In genomic region chr6:134533991-134534390, GRCh38 we compare ENCODE assay signal across 28 cellular contexts.
DNase-seq lines count a peak whose midpoint lies in the region; ATAC-seq, FAIRE-seq and TF ChIP-seq lines count a peak whose summit lies in the region.
"Had no signal": no experiment of that assay in that cellular context is flagged by ENCODE, and none has a peak within 500 bp of the region (broad histone marks: within the 10 kb centered on the region; RNA-seq: fewer than 3 reads in every experiment).

No MANE protein-coding gene starts in this region.

- H2BK5ac ChIP-seq in IMR-90 (ENCODE audit: low read depth, low read length, poor library complexity, severe bottlenecking): peak overlapping the region; percentile 41

- H3K9me1 ChIP-seq in IMR-90 (ENCODE audit: insufficient read depth, low read length): peaks cover 12% of the 10 kb centered on the region

- no peak overlapping the region for H3K27ac ChIP-seq in IMR-90 (ENCODE audit: insufficient read depth, low read length)
- no peak overlapping the region for H3K27ac ChIP-seq in pancreas
- H3K27ac ChIP-seq: neutrophil, transverse colon had no signal

- intact Hi-C loops in IMR-90 (cut with micrococcal nuclease) (no loop called here), left ventricle myocardium superior (cut with micrococcal nuclease) (no loop called here), pancreas (cut with DNase I) (no loop called here)

- no peak overlapping the region for H3K23ac ChIP-seq in IMR-90 (ENCODE audit: low read depth, low read length)

- FAIRE-seq in bronchial epithelial cell (lab: Jason Lieb, UNC) (peak; percentile 89), pancreas (lab: Jason Lieb, UNC) (no peak)
- FAIRE-seq: astrocyte, endothelial cell of umbilical vein, small intestine had no signal

- peak overlapping the region; percentile 55; the same call in 1 of the 2 replicates for H2BK20ac ChIP-seq in IMR-90 (ENCODE audit: low read depth, low read length)

- peak overlapping the region; percentile 74; the same call in 2 of the 3 replicates for H2BK15ac ChIP-seq in IMR-90 (ENCODE audit: low read depth, low read length)

- H3K4me2 ChIP-seq in IMR-90 (ENCODE audit: low read depth, low read length): no peak overlapping the region

- no peak overlapping the region for H4K5ac ChIP-seq in IMR-90 (ENCODE audit: low read depth, low read length)

- peak overlapping the region; percentile 90; the same call in 1 of the 2 replicates for H3K14ac ChIP-seq in IMR-90 (replicated peaks; ENCODE audit: low read depth, low read length)

- no peak overlapping the region for H2AK9ac ChIP-seq in IMR-90 (replicated peaks; ENCODE audit: low read depth, low read length, poor library complexity)

- H3K56ac ChIP-seq in IMR-90 (ENCODE audit: extremely low read depth, insufficient read depth, low read length): no peak overlapping the region

- dilution Hi-C loops in IMR-90 (cut with HindIII; ENCODE audit: low sequenced_read_pairs, unreplicated experiment): no loop called here

- H3K4me1 ChIP-seq in IMR-90 (ENCODE audit: control insufficient read depth, insufficient read depth, low read length) (peaks cover 6% of the 10 kb centered on the region), pancreas (peaks cover 6 to 28% (median 13%) of the 10 kb centered on the region in 3 donors)
- H3K4me1 ChIP-seq: BE2C, stomach, transverse colon had no signal

- DNase-seq in IMR-90 (no peak), bronchial epithelial cell (ENCODE audit: low read depth) (no peak), left ventricle myocardium superior (no peak), pancreas (peak in 1 of 6 donors; percentile 49), NCI-H1930 (lab: John Stamatoyannopoulos, UW) (no peak)
- no peak for DNase-seq in activated CD4-positive, alpha-beta T cell treated with anti-CD3 and anti-CD28 coated beads for 48 hours
- DNase-seq: ACHN; activated CD8-positive, alpha-beta memory T cell treated with anti-CD3 and anti-CD28 coated beads for 24 hours; activated effector memory CD4-positive, alpha-beta T cell treated with anti-CD3 and anti-CD28 coated beads, Interleukin-2, amount 50 U/mL, for 16 hours; activated naive CD8-positive, alpha-beta T cell treated with anti-CD3 and anti-CD28 coated beads, Interleukin-2, amount 10 ng/mL, durations not matched to agents 7 days and 5 days; BE2C; H7; islet precursor cell; mesendoderm; naive B cell; NCI-H2081; NCI-H446 treated with DMSO at 0.1 percent for 48 hours; NCI-H82; OCI-M1; SHP77; small intestine; stomach; transverse colon had no signal

- no peak for TF ChIP-seq RAD21 in IMR-90 (IDR thresholded peaks at IDR 0.05; ENCODE audit: low read length)

- 100% methylated on average over 2 of the region's 3 CpGs; no CpG with 5 or more reads in 1 of the 2 experiments for WGBS in IMR-90 (ENCODE audit: extremely low coverage in 2 of 2, insufficient read length in 1 of 2), 2 experiments
- WGBS in pancreas, 2 donors: 75 to 77% methylated on average over 3 of the region's 3 CpGs

- 0 out of 2 replicates have a peak overlapping the region, but pooled peaks have one; percentile 7 for H3K4ac ChIP-seq in IMR-90 (ENCODE audit: low read depth, low read length)

- no peak overlapping the region for H3K9ac ChIP-seq in IMR-90 (ENCODE audit: low read depth, low read length)

- H2AFZ ChIP-seq in IMR-90 (replicated peaks; ENCODE audit: low read length, poor library complexity): no peak overlapping the region

- H3K36me3 ChIP-seq in IMR-90 (ENCODE audit: control insufficient read depth, insufficient read depth, low read length) (no peaks in the 10 kb centered on the region), bronchial epithelial cell (ENCODE audit: control insufficient read depth, insufficient read depth, low read length) (no peaks in the 10 kb centered on the region), pancreas (no peaks in the 10 kb centered on the region)
- H3K36me3 ChIP-seq: BE2C, neutrophil, stomach, transverse colon had no signal

- no peak for TF ChIP-seq CTCF in IMR-90 (conservative IDR thresholded peaks at IDR 0.05; ENCODE audit: low read depth, low read length)
- no peak for TF ChIP-seq CTCF in bronchial epithelial cell (IDR thresholded peaks at IDR 0.05; ENCODE audit: insufficient read depth, low read length, severe bottlenecking)
- TF ChIP-seq CTCF in pancreas (IDR thresholded peaks at IDR 0.05): no peak

- H3K4me3 ChIP-seq in IMR-90 (ENCODE audit: insufficient read depth, low read depth, low read length) (no peak overlapping the region), bronchial epithelial cell (ENCODE audit: low read depth, low read length) (no peak overlapping the region), pancreas (no peak overlapping the region)
- H3K4me3 ChIP-seq: stomach, transverse colon had no signal

- peak overlapping the region; percentile 84 for H2BK120ac ChIP-seq in IMR-90 (ENCODE audit: low read depth, low read length)

- H2AK5ac ChIP-seq in IMR-90 (ENCODE audit: low read depth, low read length): peak overlapping the region; percentile 21; the same call in 1 of the 2 replicates

- H4K91ac ChIP-seq in IMR-90 (ENCODE audit: insufficient read depth, low read depth, low read length): peak overlapping the region; percentile 43; the same call in 1 of the 2 replicates

- no peaks in the 10 kb centered on the region for H3K9me3 ChIP-seq in IMR-90 (ENCODE audit: control insufficient read depth, insufficient read depth, low read length)
- H3K9me3 ChIP-seq in pancreas: no peaks in the 10 kb centered on the region
- H3K9me3 ChIP-seq: BE2C, neutrophil, stomach, transverse colon had no signal

- ATAC-seq in IMR-90 (ENCODE audit: low read depth): no peak
- ATAC-seq in left ventricle myocardium superior: peak; percentile 65
- ATAC-seq in pancreas: peak; percentile 51 to 62 (median 53)
- no peak for ATAC-seq in GM18867 (IDR thresholded peaks at IDR 0.05; ENCODE audit: unreplicated experiment)
- no peak for ATAC-seq in HG03457 (IDR thresholded peaks at IDR 0.05; ENCODE audit: unreplicated experiment)

- H4K20me1 ChIP-seq in IMR-90 (ENCODE audit: insufficient read depth, low read length): no peaks in the 10 kb centered on the region

- in situ Hi-C loops in IMR-90 (cut with MboI; ENCODE audit: low sequenced_read_pairs): no loop called here

- H3K27me3 ChIP-seq in IMR-90 (ENCODE audit: control insufficient read depth, insufficient read depth, low read length) (no peaks in the 10 kb centered on the region), bronchial epithelial cell (ENCODE audit: control insufficient read depth, insufficient read depth, low read length) (no peaks in the 10 kb centered on the region), pancreas (no peaks in the 10 kb centered on the region)
- H3K27me3 ChIP-seq: BE2C, stomach, transverse colon had no signal

- H3K79me1 ChIP-seq in IMR-90 (ENCODE audit: low read depth in 1 of 2, low read length in 2 of 2): no peaks in the 10 kb centered on the region

- peak overlapping the region; percentile 62; the same call in 1 of the 2 replicates for H3K18ac ChIP-seq in IMR-90 (ENCODE audit: low read depth, low read length)

- BruUV-seq in IMR-90 (replicated peaks; lab: Mats Ljungman, UMichigan): no TSS peak

- no peak for TF ChIP-seq POLR2A in IMR-90 (IDR thresholded peaks at IDR 0.05; ENCODE audit: low read depth, low read length)

- POLR2A ChIA-PET in IMR-90 (lab: Charles Lee; ENCODE audit: unreplicated experiment): no interaction called here

- CTCF ChIA-PET in IMR-90 (lab: Yijun Ruan, JAX): no interaction called here

- 0 out of 4 replicates have a peak overlapping the region, but pooled peaks of 1 of the 2 experiments have one; percentile 40 for H4K8ac ChIP-seq in IMR-90 (ENCODE audit: low read depth in 2 of 2, low read length in 2 of 2)

TF ChIP-seq in IMR-90, 13 proteins besides CTCF, POLR2A, EP300 and RAD21:
- TF ChIP-seq CHD1 (IDR thresholded peaks at IDR 0.05; ENCODE audit: low read depth, low read length) (no peak), MAZ (IDR thresholded peaks at IDR 0.05; ENCODE audit: borderline replicate concordance, low read depth, low read length) (no peak), BHLHE40 (IDR thresholded peaks at IDR 0.05; ENCODE audit: low read depth, low read length) (no peak), MAFK (IDR thresholded peaks at IDR 0.05; ENCODE audit: low read depth, low read length) (no peak), USF2 (IDR thresholded peaks at IDR 0.05; ENCODE audit: low read depth, low read length) (no peak), ELK1 (IDR thresholded peaks at IDR 0.05; ENCODE audit: borderline replicate concordance, low read depth, low read length) (no peak), SMC3 (IDR thresholded peaks at IDR 0.05; ENCODE audit: low read depth, low read length) (no peak), CEBPB (IDR thresholded peaks at IDR 0.05; ENCODE audit: low read depth, low read length) (no peak), MXI1 (IDR thresholded peaks at IDR 0.05; ENCODE audit: borderline replicate concordance, low read depth, low read length) (no peak)

Comparison
In these comparisons a context has a peak if more than half of its experiments do, and no peak if none do; other contexts are left out.
1. ATAC-seq: peak in left ventricle myocardium superior (single experiment) and pancreas (4 of 4); none in IMR-90 (single experiment), GM18867 (single experiment) and HG03457 (single experiment).